ENCODE assay signal across 21 cellular contexts in genomic region chr14:92555440-92556111, GRCh38. TPM values are rescaled to one million over a fixed set of nuclear protein-coding genes. Genes with fewer than 3 reads are reported as not detected.
A peak's percentile ranks its signal among the peaks of the same experiment; 100 is the strongest.
DNase-seq lines count a peak whose midpoint lies in the region; ATAC-seq and TF ChIP-seq lines count a peak whose summit lies in the region.
"Had no signal": no experiment of that assay in that cellular context is flagged by ENCODE, and none has a peak within 500 bp of the region (broad histone marks: within the 10 kb centered on the region; RNA-seq: fewer than 3 reads in every experiment).

No MANE protein-coding gene starts in this region.

- H3K27me3 ChIP-seq in neuronal stem cell (ENCODE audit: control insufficient read depth in 3 of 3, insufficient read depth in 3 of 3, low read depth in 1 of 3, low read length in 3 of 3) (no peaks in the 10 kb centered on the region), esophagus squamous epithelium (no peaks in the 10 kb centered on the region)
- H3K27me3 ChIP-seq: BE2C, foreskin keratinocyte had no signal

- H3K4me1 ChIP-seq in neuronal stem cell (ENCODE audit: control insufficient read depth in 2 of 2, insufficient read depth in 1 of 2, low read depth in 1 of 2, low read length in 2 of 2), result peaks cover 0 to 1% of the 10 kb centered on the region in 2 donors
- H3K4me1 ChIP-seq in esophagus squamous epithelium, result peaks cover 0 to 36% (median 7%) of the 10 kb centered on the region in 3 donors
- H3K4me1 ChIP-seq: BE2C, foreskin keratinocyte had no signal

- H3K36me3 ChIP-seq in neuronal stem cell (replicated peaks in 1 of 2; ENCODE audit: control insufficient read depth in 2 of 2, insufficient read depth in 2 of 2, low read length in 2 of 2) (peaks cover 0 to 13% of the 10 kb centered on the region in 2 donors), esophagus squamous epithelium (peaks cover 0 to 44% (median 0%) of the 10 kb centered on the region in 3 donors)
- H3K36me3 ChIP-seq: BE2C had no signal

- POLR2A ChIA-PET in activated CD4-positive, alpha-beta T cell treated with anti-CD3 and anti-CD28 coated beads for 36 hours (lab: Charles Lee), result interaction anchor here (0.6 kb wide), 1 partner anchor 21 kb away, joined by 3 read pairs; no protein-coding TSS in a partner anchor
- POLR2A ChIA-PET in activated CD4-positive, alpha-beta T cell treated with anti-CD3 and anti-CD28 coated beads, Interleukin-2, amount 10 ng/mL, durations not matched to agents 7 days and 5 days (lab: Charles Lee), result no interaction called here

- no peaks in the 10 kb centered on the region for H3K27me3 Mint-ChIP-seq in activated CD4-positive, alpha-beta T cell treated with anti-CD3 and anti-CD28 coated beads for 36 hours
- H3K27me3 Mint-ChIP-seq in activated CD4-positive, alpha-beta T cell treated with anti-CD3 and anti-CD28 coated beads, Interleukin-2, amount 10 ng/mL, durations not matched to agents 7 days and 5 days, result peaks cover 8% of the 10 kb centered on the region
- peaks cover 7% of the 10 kb centered on the region for H3K27me3 Mint-ChIP-seq in activated T-helper 17 cell treated with anti-CD3 and anti-CD28 coated beads, Interleukin-2, amount 50 U/mL, for 72 hours

- H4K8ac ChIP-seq in neuronal stem cell (ENCODE audit: low read depth, low read length), result no peak overlapping the region

- CTCF ChIA-PET in activated CD4-positive, alpha-beta T cell treated with anti-CD3 and anti-CD28 coated beads for 36 hours (lab: Charles Lee), result interaction anchor here (0.6 to 1.4 kb wide), 9 partner anchors 8 to 550 kb away, joined by 3 to 5 read pairs (median 4); no protein-coding TSS in a partner anchor
- CTCF ChIA-PET in activated CD4-positive, alpha-beta T cell treated with anti-CD3 and anti-CD28 coated beads, Interleukin-2, amount 10 ng/mL, durations not matched to agents 7 days and 5 days (lab: Charles Lee), result interaction anchor here (1.0 kb wide), 1 partner anchor 16 kb away, joined by 4 read pairs; no protein-coding TSS in a partner anchor

- H2BK120ac ChIP-seq in neuronal stem cell (ENCODE audit: low read depth, low read length), result no peak overlapping the region

- no peak overlapping the region for H3K23ac ChIP-seq in neuronal stem cell (ENCODE audit: low read depth, low read length, poor library complexity)

- H2BK5ac ChIP-seq in neuronal stem cell (ENCODE audit: low read length), result no peak overlapping the region

- H3K9me3 ChIP-seq in neuronal stem cell (replicated peaks in 1 of 2; ENCODE audit: control insufficient read depth in 2 of 2, insufficient read depth in 1 of 2, low read depth in 1 of 2, low read length in 2 of 2) (no peaks in the 10 kb centered on the region), esophagus squamous epithelium (no peaks in the 10 kb centered on the region)
- H3K9me3 ChIP-seq: BE2C had no signal

- H3K27ac ChIP-seq in neuronal stem cell (replicated peaks; ENCODE audit: low read length) (no peak overlapping the region), esophagus squamous epithelium (no peak overlapping the region)
- H3K27ac ChIP-seq: epithelial cell of prostate, foreskin keratinocyte had no signal

- TF ChIP-seq CTCF in esophagus squamous epithelium (IDR thresholded peaks at IDR 0.05), result no peak

- H3K4me1 Mint-ChIP-seq in activated CD4-positive, alpha-beta T cell treated with anti-CD3 and anti-CD28 coated beads for 36 hours, result peaks cover 63% of the 10 kb centered on the region
- peaks cover 67% of the 10 kb centered on the region for H3K4me1 Mint-ChIP-seq in activated CD4-positive, alpha-beta T cell treated with anti-CD3 and anti-CD28 coated beads, Interleukin-2, amount 10 ng/mL, durations not matched to agents 7 days and 5 days
- peaks cover 38% of the 10 kb centered on the region for H3K4me1 Mint-ChIP-seq in activated T-helper 17 cell treated with anti-CD3 and anti-CD28 coated beads, Interleukin-2, amount 50 U/mL, for 72 hours

- no peak overlapping the region for H2AK5ac ChIP-seq in neuronal stem cell (ENCODE audit: low read depth, low read length)

- no peak overlapping the region for H3K18ac ChIP-seq in neuronal stem cell (ENCODE audit: low read length)

- intact Hi-C loops in activated CD4-positive, alpha-beta T cell treated with anti-CD3 and anti-CD28 coated beads for 36 hours (cut with DNase I, micrococcal nuclease), result loop anchor here (1.0 to 10.0 kb wide), 5 partner anchors 7 to 122 kb away; no protein-coding TSS in a partner anchor
- intact Hi-C loops in esophagus squamous epithelium (cut with DNase I), result no loop called here

- no peak overlapping the region for H2AFZ ChIP-seq in neuronal stem cell (ENCODE audit: low read length)

- H4K91ac ChIP-seq in neuronal stem cell (ENCODE audit: low read depth, low read length, poor library complexity), result no peak overlapping the region

- H3K9me3 Mint-ChIP-seq in activated CD4-positive, alpha-beta T cell treated with anti-CD3 and anti-CD28 coated beads for 36 hours (ENCODE audit: low read depth), result no peaks in the 10 kb centered on the region
- no peaks in the 10 kb centered on the region for H3K9me3 Mint-ChIP-seq in activated CD4-positive, alpha-beta T cell treated with anti-CD3 and anti-CD28 coated beads, Interleukin-2, amount 10 ng/mL, durations not matched to agents 7 days and 5 days
- H3K9me3 Mint-ChIP-seq in activated T-helper 17 cell treated with anti-CD3 and anti-CD28 coated beads, Interleukin-2, amount 50 U/mL, for 72 hours, result no peaks in the 10 kb centered on the region

- no peak overlapping the region for H3K4me2 ChIP-seq in neuronal stem cell (ENCODE audit: insufficient read depth, low read length, poor library complexity, severe bottlenecking)

- H3K14ac ChIP-seq in neuronal stem cell (ENCODE audit: low read length), result no peak overlapping the region

- H3K9ac ChIP-seq in neuronal stem cell (ENCODE audit: low read depth, low read length, poor library complexity), result peak overlapping the region; percentile 31

- peak overlapping the region; percentile 73 for H3K27ac Mint-ChIP-seq in activated CD4-positive, alpha-beta T cell treated with anti-CD3 and anti-CD28 coated beads for 36 hours
- H3K27ac Mint-ChIP-seq in activated CD4-positive, alpha-beta T cell treated with anti-CD3 and anti-CD28 coated beads, Interleukin-2, amount 10 ng/mL, durations not matched to agents 7 days and 5 days, result no peak overlapping the region
- peak overlapping the region; percentile 84 for H3K27ac Mint-ChIP-seq in activated T-helper 17 cell treated with anti-CD3 and anti-CD28 coated beads, Interleukin-2, amount 50 U/mL, for 72 hours

- H3K4ac ChIP-seq in neuronal stem cell (ENCODE audit: low read length), result no peak overlapping the region

- H3K4me3 Mint-ChIP-seq in activated CD4-positive, alpha-beta T cell treated with anti-CD3 and anti-CD28 coated beads for 36 hours, result no peak overlapping the region
- H3K4me3 Mint-ChIP-seq in activated CD4-positive, alpha-beta T cell treated with anti-CD3 and anti-CD28 coated beads, Interleukin-2, amount 10 ng/mL, durations not matched to agents 7 days and 5 days, result no peak overlapping the region
- peak overlapping the region; percentile 45 for H3K4me3 Mint-ChIP-seq in activated T-helper 17 cell treated with anti-CD3 and anti-CD28 coated beads, Interleukin-2, amount 50 U/mL, for 72 hours

- TF ChIP-seq POLR2A in esophagus squamous epithelium (IDR thresholded peaks at IDR 0.05), result no peak

- H3K4me3 ChIP-seq in neuronal stem cell (ENCODE audit: low read length in 2 of 2) (no peak overlapping the region), esophagus squamous epithelium (no peak overlapping the region)
- H3K4me3 ChIP-seq: K562 had no signal

- H2BK15ac ChIP-seq in neuronal stem cell (ENCODE audit: low read length), result no peak overlapping the region

- no peaks in the 10 kb centered on the region for H3K79me1 ChIP-seq in neuronal stem cell (ENCODE audit: low read depth, low read length)

- WGBS in neuronal stem cell (ENCODE audit: extremely low coverage in 2 of 2, insufficient read length in 2 of 2, insufficient replicate concordance in 1 of 2), 2 donors, result no CpG with 5 or more reads among the region's 13 CpGs
- 51 to 71% methylated on average over 9 to 10 of the region's 13 CpGs for WGBS in esophagus squamous epithelium, 2 donors

- no peak for ATAC-seq in activated CD4-positive, alpha-beta T cell treated with anti-CD3 and anti-CD28 coated beads for 36 hours
- ATAC-seq in GM21619 (IDR thresholded peaks at IDR 0.05; ENCODE audit: unreplicated experiment), result peak; percentile 3
- no peak for ATAC-seq in activated T-helper 17 cell treated with anti-CD3 and anti-CD28 coated beads, Interleukin-2, amount 50 U/mL, for 72 hours (replicated peaks)
- ATAC-seq: K562 had no signal

- no peak for DNase-seq in activated CD4-positive, alpha-beta T cell treated with anti-CD3 and anti-CD28 coated beads for 36 hours
- no peak for DNase-seq in activated CD4-positive, alpha-beta T cell treated with anti-CD3 and anti-CD28 coated beads, Interleukin-2, amount 10 ng/mL, durations not matched to agents 7 days and 5 days
- DNase-seq in neuronal stem cell (ENCODE audit: low spot score), result no peak
- no peak for DNase-seq in SK-N-DZ (ENCODE audit: low spot score)
- no peak for DNase-seq in NCI-H526 treated with DMSO at 0.1 percent for 48 hours (lab: John Stamatoyannopoulos, UW)
- DNase-seq in esophagus squamous epithelium (lab: John Stamatoyannopoulos, UW), result no peak
- DNase-seq: activated gamma-delta T cell; aorta; BE2C; caudate nucleus; DMS 273 treated with DMSO at 0.1 percent for 48 hours; foreskin keratinocyte; hippocampal formation; NCI-H187; NCI-H446; stimulated activated CD8-positive, alpha-beta memory T cell treated with anti-CD3 and anti-CD28 coated beads, Interleukin-4, amount 100 ng/mL, for 48 hours; T1000 had no signal

- no peak overlapping the region for H2BK12ac ChIP-seq in neuronal stem cell (ENCODE audit: low read length)

- H3K36me3 Mint-ChIP-seq in activated CD4-positive, alpha-beta T cell treated with anti-CD3 and anti-CD28 coated beads for 36 hours (ENCODE audit: low read depth), result peaks cover 3% of the 10 kb centered on the region
- peaks cover 4% of the 10 kb centered on the region for H3K36me3 Mint-ChIP-seq in activated CD4-positive, alpha-beta T cell treated with anti-CD3 and anti-CD28 coated beads, Interleukin-2, amount 10 ng/mL, durations not matched to agents 7 days and 5 days (ENCODE audit: low read depth)
- peaks cover 14% of the 10 kb centered on the region for H3K36me3 Mint-ChIP-seq in activated T-helper 17 cell treated with anti-CD3 and anti-CD28 coated beads, Interleukin-2, amount 50 U/mL, for 72 hours (ENCODE audit: low read depth)

RNA-seq across cellular contexts. Expression of gene RIN3, which starts 42.0 kb away (rescaled TPM):
- total RNA-seq in activated CD4-positive, alpha-beta T cell treated with anti-CD3 and anti-CD28 coated beads for 36 hours, result 10 to 100 TPM; 23.1 to 26.4 TPM
- total RNA-seq in activated CD4-positive, alpha-beta T cell treated with anti-CD3 and anti-CD28 coated beads, Interleukin-2, amount 10 ng/mL, durations not matched to agents 7 days and 5 days, result 10 to 100 TPM; 52.6 to 56.8 TPM
- total RNA-seq in activated T-helper 17 cell treated with anti-CD3 and anti-CD28 coated beads, Interleukin-2, amount 50 U/mL, for 72 hours, result 10 to 100 TPM; 14.1 to 24.1 TPM
- polyA plus RNA-seq in neuronal stem cell (2013, experiment 1 of 2), result 1.3 TPM
- polyA plus RNA-seq in neuronal stem cell (2013, experiment 2 of 2), result 1.6 TPM
- not detected in 2 replicates for polyA plus RNA-seq in SK-N-DZ (2014; cell fraction: cytosol; rRNA removed)
- not detected in 2 replicates for polyA plus RNA-seq in SK-N-DZ (2014; cell fraction: nucleus; rRNA removed)
- total RNA-seq in esophagus squamous epithelium, result 1 to 10 TPM; 1.9 to 9.7 (median 4.4) TPM
